In genomic region chrX:24693453-24694202, GRCh38 we compare ENCODE assay signal across 8 cellular contexts. TPM values are rescaled to one million over a fixed set of nuclear protein-coding genes. Genes with fewer than 3 reads are reported as not detected.
DNase-seq lines count a peak whose midpoint lies in the region; ATAC-seq and TF ChIP-seq lines count a peak whose summit lies in the region.

TSS of gene POLA1 (plus strand) at chrX:24693918. CDS start at chrX:24693962, 44 bp downstream.

- no peaks in the 10 kb centered on the region for H3K9me3 Mint-ChIP-seq in T-helper 1 cell treated with Interleukin-12 subunit alpha and Interleukin-12 subunit beta and Interleukin-4 antibody, amounts not matched to agents 30 μg/mL and 1 μg/mL, for 36 hours
- no peaks in the 10 kb centered on the region for H3K9me3 Mint-ChIP-seq in progenitor cell of endocrine pancreas (ENCODE audit: low read depth)

- no peaks in the 10 kb centered on the region for H3K36me3 Mint-ChIP-seq in T-helper 1 cell treated with Interleukin-12 subunit alpha and Interleukin-12 subunit beta and Interleukin-4 antibody, amounts not matched to agents 30 μg/mL and 1 μg/mL, for 36 hours (ENCODE audit: low read depth)
- no peaks in the 10 kb centered on the region for H3K36me3 Mint-ChIP-seq in progenitor cell of endocrine pancreas (ENCODE audit: insufficient read depth)

- DNase-seq in NCI-H146 treated with DMSO at 0.1 percent for 48 hours (lab: John Stamatoyannopoulos, UW; ENCODE audit: unreplicated experiment): peak; percentile 92
- peak; percentile 94 for DNase-seq in left ventricle myocardium superior
- DNase-seq in progenitor cell of endocrine pancreas (ENCODE audit: low spot score, unreplicated experiment): peak; percentile 94
- DNase-seq in upper lobe of right lung: peak; percentile 94

- H3K27me3 Mint-ChIP-seq in T-helper 1 cell treated with Interleukin-12 subunit alpha and Interleukin-12 subunit beta and Interleukin-4 antibody, amounts not matched to agents 30 μg/mL and 1 μg/mL, for 36 hours (ENCODE audit: low read depth): no peaks in the 10 kb centered on the region
- no peaks in the 10 kb centered on the region for H3K27me3 Mint-ChIP-seq in progenitor cell of endocrine pancreas

- no peaks in the 10 kb centered on the region for H3K27me3 ChIP-seq in upper lobe of right lung

- H3K9me3 ChIP-seq in upper lobe of right lung: no peaks in the 10 kb centered on the region

- TF ChIP-seq CTCF in progenitor cell of endocrine pancreas (IDR thresholded peaks at IDR 0.05; ENCODE audit: unreplicated experiment) (peak; percentile 47), upper lobe of right lung (IDR thresholded peaks at IDR 0.05) (peak; percentile 13)

- H3K27ac Mint-ChIP-seq in T-helper 1 cell treated with Interleukin-12 subunit alpha and Interleukin-12 subunit beta and Interleukin-4 antibody, amounts not matched to agents 30 μg/mL and 1 μg/mL, for 36 hours: peak within 1 kb of the TSS; percentile 89
- peak within 1 kb of the TSS; percentile 97 for H3K27ac Mint-ChIP-seq in progenitor cell of endocrine pancreas

- H3K4me3 Mint-ChIP-seq in T-helper 1 cell treated with Interleukin-12 subunit alpha and Interleukin-12 subunit beta and Interleukin-4 antibody, amounts not matched to agents 30 μg/mL and 1 μg/mL, for 36 hours: peak within 1 kb of the TSS; percentile 91
- peak within 1 kb of the TSS; percentile 94 for H3K4me3 Mint-ChIP-seq in progenitor cell of endocrine pancreas (ENCODE audit: low read depth)

- H3K4me3 ChIP-seq in upper lobe of right lung: peak within 1 kb of the TSS; percentile 66

- no peaks in the 10 kb centered on the region for H3K36me3 ChIP-seq in upper lobe of right lung

- H3K4me1 Mint-ChIP-seq in T-helper 1 cell treated with Interleukin-12 subunit alpha and Interleukin-12 subunit beta and Interleukin-4 antibody, amounts not matched to agents 30 μg/mL and 1 μg/mL, for 36 hours (ENCODE audit: low read depth): peaks cover 18% of the 10 kb centered on the region
- peaks cover 28% of the 10 kb centered on the region for H3K4me1 Mint-ChIP-seq in progenitor cell of endocrine pancreas (ENCODE audit: low read depth)

- ATAC-seq in GM18498 (IDR thresholded peaks at IDR 0.05; ENCODE audit: unreplicated experiment): peak; percentile 97
- peak; percentile 95 for ATAC-seq in HG02884 (IDR thresholded peaks at IDR 0.05; ENCODE audit: unreplicated experiment)
- ATAC-seq in left ventricle myocardium superior: peak; percentile 100
- peak; percentile 100 for ATAC-seq in upper lobe of right lung

- H3K27ac ChIP-seq in angular gyrus (ENCODE audit: low read depth, low read length) (peak within 1 kb of the TSS; percentile 64), upper lobe of right lung (peak within 1 kb of the TSS; percentile 80)

- H3K4me1 ChIP-seq in upper lobe of right lung: no peaks in the 10 kb centered on the region

- intact Hi-C loops in left ventricle myocardium superior (cut with micrococcal nuclease): no loop called here
- intact Hi-C loops in upper lobe of right lung (cut with DNase I): no loop called here

RNA-seq across cellular contexts. Expression of gene POLA1, which starts in this region (rescaled TPM):
- total RNA-seq in left ventricle myocardium superior (8.0 TPM), progenitor cell of endocrine pancreas (44.8 and 45.1 TPM in 2 replicates), upper lobe of right lung (11.1 TPM)

Comparison
In these comparisons a context has a peak if more than half of its experiments do, and no peak if none do; other contexts are left out.
1. Peak in every context shown above with its lines: DNase-seq, ATAC-seq, H3K4me3 ChIP-seq and H3K27ac ChIP-seq.